In the genomic region with DNA sequence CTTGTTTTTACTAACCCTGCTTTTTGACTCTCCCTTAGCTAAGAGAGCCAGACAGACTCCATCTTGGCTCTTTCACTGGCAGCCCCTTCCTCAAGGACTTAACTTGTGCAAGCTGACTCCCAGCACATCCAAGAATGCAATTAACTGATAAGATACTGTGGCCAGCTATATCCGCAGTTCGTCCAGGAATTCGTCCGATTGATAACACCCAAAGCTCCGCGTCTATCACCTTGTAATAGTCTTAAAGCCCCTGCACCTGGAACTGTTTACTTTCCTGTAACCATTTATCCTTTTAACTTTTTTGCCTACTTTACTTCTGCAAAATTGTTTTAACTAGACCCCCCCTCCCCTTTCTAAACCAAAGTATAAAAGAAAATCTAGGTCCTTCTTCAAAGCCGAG, we compare ENCODE assay signal across 14 cellular contexts. TPM values are rescaled to one million over a fixed set of nuclear protein-coding genes. Genes with fewer than 3 reads are reported as not detected.
"Had no signal": no experiment of that assay in that cellular context is flagged by ENCODE, and none has a peak within 500 bp of the region (broad histone marks: within the 10 kb centered on the region; RNA-seq: fewer than 3 reads in every experiment).

No MANE protein-coding gene starts in this region.

RNA-seq across cellular contexts. Expression of gene WDR72, which starts 50.8 kb away (rescaled TPM):
- total RNA-seq: activated B cell treated with CpG ODN at 0.5 μM for 24 hours; activated CD4-positive, alpha-beta memory T cell treated with anti-CD3 and anti-CD28 coated beads for 36 hours; activated CD4-positive, alpha-beta memory T cell treated with anti-CD3 and anti-CD28 coated beads, Interleukin-2, amount 10 ng/mL, durations not matched to agents 7 days and 5 days; activated CD4-positive, alpha-beta T cell treated with anti-CD3 and anti-CD28 coated beads for 36 hours; activated CD4-positive, alpha-beta T cell treated with anti-CD3 and anti-CD28 coated beads, Interleukin-2, amount 10 ng/mL, durations not matched to agents 24 days and 14 days; activated CD4-positive, alpha-beta T cell treated with anti-CD3 and anti-CD28 coated beads, Interleukin-2, amount 10 ng/mL, durations not matched to agents 7 days and 5 days; activated CD8-positive, alpha-beta memory T cell treated with anti-CD3 and anti-CD28 coated beads for 36 hours; activated CD8-positive, alpha-beta memory T cell treated with anti-CD3 and anti-CD28 coated beads, Interleukin-2, amount 10 ng/mL, durations not matched to agents 7 days and 5 days; activated CD8-positive, alpha-beta T cell treated with anti-CD3 and anti-CD28 coated beads for 36 hours; activated CD8-positive, alpha-beta T cell treated with anti-CD3 and anti-CD28 coated beads, Interleukin-2, amount 10 ng/mL, durations not matched to agents 7 days and 5 days; T-cell; T-helper 1 cell treated with Interleukin-12 subunit alpha and Interleukin-12 subunit beta and Interleukin-4 antibody, amounts not matched to agents 30 ng/mL and 1 ng/mL, for 36 hours; T-helper 17 cell; T-helper 2 cell treated with Interferon-gamma antibody and Interleukin-4, amounts not matched to agents 100 ng/mL and 5 ng/mL, for 36 hours had no signal
